Comparison of ENCODE assay signal across 23 cellular contexts in the genomic region with DNA sequence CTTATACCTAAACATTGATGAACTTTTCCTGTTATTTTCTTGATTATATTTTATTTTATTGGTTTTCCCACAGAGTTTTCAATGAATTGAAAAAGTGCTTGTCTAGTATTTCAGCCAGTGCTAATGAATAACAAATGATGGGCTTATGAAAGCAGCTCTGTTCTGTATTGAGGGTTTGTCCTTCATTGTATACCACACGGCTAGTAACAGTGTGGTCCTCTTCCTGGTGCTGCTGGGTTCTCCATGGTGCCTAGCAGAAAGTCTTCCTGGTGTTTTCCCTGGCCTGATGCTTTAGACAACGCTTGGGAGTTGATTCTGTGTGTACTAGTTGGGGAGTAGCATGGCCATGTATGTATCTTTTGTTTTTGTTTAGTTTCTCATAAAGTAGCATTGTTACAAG.
"Had no signal": no experiment of that assay in that cellular context is flagged by ENCODE, and none has a peak within 500 bp of the region (broad histone marks: within the 10 kb centered on the region; RNA-seq: fewer than 3 reads in every experiment).

No MANE protein-coding gene starts in this region.

- H3K9me3 Mint-ChIP-seq: naive thymus-derived CD8-positive, alpha-beta T cell; nephron progenitor cell; stimulated activated effector memory CD8-positive, alpha-beta T cell treated with anti-CD3 and anti-CD28 coated beads, Interleukin-12 subunit alpha, Interleukin-12 subunit beta, amount 100 ng/mL, for 72 hours had no signal

- ATAC-seq: left lobe of liver; naive thymus-derived CD8-positive, alpha-beta T cell; psoas muscle; right cardiac atrium; stimulated activated effector memory CD8-positive, alpha-beta T cell treated with anti-CD3 and anti-CD28 coated beads, Interleukin-12 subunit alpha, Interleukin-12 subunit beta, amount 100 ng/mL, for 72 hours had no signal

- H3K36me3 Mint-ChIP-seq: stimulated activated effector memory CD8-positive, alpha-beta T cell treated with anti-CD3 and anti-CD28 coated beads, Interleukin-12 subunit alpha, Interleukin-12 subunit beta, amount 100 ng/mL, for 72 hours had no signal

- FAIRE-seq: kidney, urothelium cell line had no signal

- H3K4me1 Mint-ChIP-seq: stimulated activated effector memory CD8-positive, alpha-beta T cell treated with anti-CD3 and anti-CD28 coated beads, Interleukin-12 subunit alpha, Interleukin-12 subunit beta, amount 100 ng/mL, for 72 hours had no signal

- DNase-seq: dermis blood vessel endothelial cell; effector memory CD4-positive, alpha-beta T cell; erythroblast; esophagus squamous epithelium; foreskin melanocyte; kidney; mesenchymal stem cell; naive thymus-derived CD8-positive, alpha-beta T cell; nephron progenitor cell; posterior cingulate gyrus; psoas muscle; right cardiac atrium; sigmoid colon; stimulated activated CD4-positive, alpha-beta T cell treated with anti-CD3 and anti-CD28 coated beads, Interleukin-2, amount 100 ng/mL, for 24 hours; stimulated activated CD4-positive, alpha-beta T cell treated with anti-CD3 and anti-CD28 coated beads, Interleukin-4, amount 100 ng/mL, for 24 hours; stimulated activated naive CD4-positive, alpha-beta T cell treated with Interleukin-2 at 50 U/mL for 16 hours; stomach; testis; tibial artery; upper lobe of left lung had no signal

- H3K27me3 Mint-ChIP-seq: naive thymus-derived CD8-positive, alpha-beta T cell had no signal

- H3K27ac Mint-ChIP-seq: nephron progenitor cell; stimulated activated effector memory CD8-positive, alpha-beta T cell treated with anti-CD3 and anti-CD28 coated beads, Interleukin-12 subunit alpha, Interleukin-12 subunit beta, amount 100 ng/mL, for 72 hours had no signal

- H3K4me3 Mint-ChIP-seq: naive thymus-derived CD8-positive, alpha-beta T cell; nephron progenitor cell; stimulated activated effector memory CD8-positive, alpha-beta T cell treated with anti-CD3 and anti-CD28 coated beads, Interleukin-12 subunit alpha, Interleukin-12 subunit beta, amount 100 ng/mL, for 72 hours had no signal
